ENCODE assay signal across 14 cellular contexts in the genomic region with DNA sequence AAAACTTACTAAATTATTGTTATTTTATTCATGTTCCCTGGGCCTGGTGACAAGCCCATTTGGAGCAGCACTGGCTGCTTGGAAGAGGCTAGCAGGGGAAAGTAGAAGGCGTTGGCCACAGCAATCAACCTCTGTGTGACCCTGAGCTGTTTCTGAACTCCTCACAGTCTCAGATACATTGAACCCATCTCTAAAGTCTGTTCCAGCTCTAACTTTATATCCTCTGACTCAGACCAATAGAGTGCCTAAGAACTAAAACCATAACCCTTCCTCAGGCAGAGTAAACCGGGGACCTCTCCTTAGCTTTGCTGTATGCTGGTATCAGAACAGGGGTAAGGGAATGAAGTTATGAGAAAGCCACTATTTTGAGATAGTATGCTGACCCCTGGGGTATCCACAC.
A peak's percentile ranks its signal among the peaks of the same experiment; 100 is the strongest.
DNase-seq lines count a peak whose midpoint lies in the region; ATAC-seq, FAIRE-seq and TF ChIP-seq lines count a peak whose summit lies in the region.
"Had no signal": no experiment of that assay in that cellular context is flagged by ENCODE, and none has a peak within 500 bp of the region (broad histone marks: within the 10 kb centered on the region; RNA-seq: fewer than 3 reads in every experiment).

No MANE protein-coding gene starts in this region.

- H4K20me1 ChIP-seq in PC-9 (ENCODE audit: insufficient read depth): no peaks in the 10 kb centered on the region

- CTCF ChIA-PET in PC-9 (lab: Charles Lee): no interaction called here

- H3K36me3 ChIP-seq in small intestine (ENCODE audit: control insufficient read depth in 2 of 2, insufficient read depth in 2 of 2, low read length in 2 of 2) (no peaks in the 10 kb centered on the region), PC-9 (ENCODE audit: low read depth) (no peaks in the 10 kb centered on the region)
- H3K36me3 ChIP-seq: thyroid gland had no signal

- H3K4me3 Mint-ChIP-seq in activated T-cell treated with anti-CD3 and anti-CD28 coated beads, Interleukin-2, amount 50 U/mL, for 4 hours: no peak overlapping the region
- H3K4me3 Mint-ChIP-seq: dendritic cell treated with granulocyte-macrophage colony-stimulating factor and Interleukin-4, amounts not matched to agents 40 ng/mL and 50 ng/mL, for 4 days; WTC11 had no signal

- FAIRE-seq in GM12892 (lab: Jason Lieb, UNC): peak; percentile 90
- no peak for FAIRE-seq in small intestine (lab: Jason Lieb, UNC)

- no peaks in the 10 kb centered on the region for H3K79me2 ChIP-seq in PC-9 (ENCODE audit: low read depth)

- H3K36me3 Mint-ChIP-seq in activated T-cell treated with anti-CD3 and anti-CD28 coated beads, Interleukin-2, amount 50 U/mL, for 4 hours (ENCODE audit: insufficient read depth): no peaks in the 10 kb centered on the region
- H3K36me3 Mint-ChIP-seq: WTC11 had no signal

- no peak overlapping the region for H3K4me3 ChIP-seq in small intestine (ENCODE audit: low read depth in 1 of 2, low read length in 2 of 2)
- no peak overlapping the region for H3K4me3 ChIP-seq in PC-9
- H3K4me3 ChIP-seq: thyroid gland had no signal

- no peaks in the 10 kb centered on the region for H3K9me3 ChIP-seq in small intestine (ENCODE audit: control insufficient read depth, low read depth)
- no peaks in the 10 kb centered on the region for H3K9me3 ChIP-seq in PC-9 (ENCODE audit: insufficient read depth, low read depth)
- H3K9me3 ChIP-seq: thyroid gland had no signal

- no peaks in the 10 kb centered on the region for H3K4me1 Mint-ChIP-seq in activated T-cell treated with anti-CD3 and anti-CD28 coated beads, Interleukin-2, amount 50 U/mL, for 4 hours (ENCODE audit: low read depth)

- intact Hi-C loops in PC-9 (cut with micrococcal nuclease; ENCODE audit: unreplicated experiment): loop anchor here (5.0 kb wide), 2 partner anchors 199 to 1089 kb away; no protein-coding TSS in a partner anchor

- peaks cover 4% of the 10 kb centered on the region for H3K9me3 Mint-ChIP-seq in activated T-cell treated with anti-CD3 and anti-CD28 coated beads, Interleukin-2, amount 50 U/mL, for 4 hours
- H3K9me3 Mint-ChIP-seq: dendritic cell treated with granulocyte-macrophage colony-stimulating factor and Interleukin-4, amounts not matched to agents 40 ng/mL and 50 ng/mL, for 4 days had no signal

- H3F3A ChIP-seq in PC-9 (ENCODE audit: insufficient read depth, low read depth): no peaks in the 10 kb centered on the region

- no peak overlapping the region for H2AFZ ChIP-seq in PC-9

- TF ChIP-seq POLR2A in GM12892 (IDR thresholded peaks at IDR 0.05; ENCODE audit: low read depth, low read length): no peak

- TF ChIP-seq CTCF in PC-9 (conservative IDR thresholded peaks at IDR 0.05): no peak

- WGBS in small intestine, 3 donors: 65 to 79% (median 67%) methylated on average over 2 of the region's 2 CpGs

- H3K27me3 Mint-ChIP-seq in activated T-cell treated with anti-CD3 and anti-CD28 coated beads, Interleukin-2, amount 50 U/mL, for 4 hours (ENCODE audit: low read depth): no peaks in the 10 kb centered on the region
- H3K27me3 Mint-ChIP-seq: dendritic cell treated with granulocyte-macrophage colony-stimulating factor and Interleukin-4, amounts not matched to agents 40 ng/mL and 50 ng/mL, for 4 days had no signal

- H3K27me3 ChIP-seq in small intestine (ENCODE audit: control insufficient read depth in 2 of 2, insufficient read depth in 2 of 2, low read length in 2 of 2) (no peaks in the 10 kb centered on the region), PC-9 (ENCODE audit: insufficient read depth, low read depth) (no peaks in the 10 kb centered on the region)
- H3K27me3 ChIP-seq: thyroid gland had no signal

- H3K9me2 ChIP-seq in PC-9 (ENCODE audit: insufficient read depth): no peaks in the 10 kb centered on the region

- DNase-seq in GM12892 (ENCODE audit: insufficient read length): no peak
- no peak for DNase-seq in small intestine
- no peak for DNase-seq in activated T-cell treated with anti-CD3 and anti-CD28 coated beads, Interleukin-2, amount 50 U/mL, for 4 hours
- DNase-seq in PC-9: no peak
- DNase-seq in activated CD4-positive, alpha-beta T cell treated with anti-CD3 and anti-CD28 coated beads, Interleukin-2, amount 50 U/mL, for 4 hours: no peak
- DNase-seq: ACHN, MM.1S, thyroid gland had no signal

- H3K4me1 ChIP-seq in small intestine (ENCODE audit: control insufficient read depth in 2 of 2, insufficient read depth in 1 of 2, low read depth in 1 of 2, low read length in 1 of 2) (no peaks in the 10 kb centered on the region), PC-9 (replicated peaks; ENCODE audit: insufficient read depth) (no peaks in the 10 kb centered on the region)
- H3K4me1 ChIP-seq: thyroid gland had no signal

- no peak overlapping the region for H3K4me2 ChIP-seq in PC-9

- POLR2A ChIA-PET in PC-9 (lab: Charles Lee; ENCODE audit: unreplicated experiment): no interaction called here

- BruUV-seq in PC-9 (replicated peaks; lab: Mats Ljungman, UMichigan): no TSS peak

- ATAC-seq in GM19351 (IDR thresholded peaks at IDR 0.05; ENCODE audit: unreplicated experiment) (peak; percentile 86), HG02678 (IDR thresholded peaks at IDR 0.05; ENCODE audit: unreplicated experiment) (peak; percentile 63), HG03378 (IDR thresholded peaks at IDR 0.05; ENCODE audit: unreplicated experiment) (peak; percentile 87)
- ATAC-seq in activated T-cell treated with anti-CD3 and anti-CD28 coated beads, Interleukin-2, amount 50 U/mL, for 4 hours: no peak
- ATAC-seq: sciatic nerve, WTC11 had no signal

- H3K27ac ChIP-seq in small intestine (ENCODE audit: low read depth in 1 of 2, low read length in 1 of 2) (no peak overlapping the region), PC-9 (no peak overlapping the region)
- H3K27ac ChIP-seq: thyroid gland had no signal

Comparison
In these comparisons a context has a peak if more than half of its experiments do, and no peak if none do; other contexts are left out.
1. ATAC-seq: peak in GM19351 (single experiment), HG02678 (single experiment) and HG03378 (single experiment); none in activated T-cell treated with anti-CD3 and anti-CD28 coated beads, Interleukin-2, amount 50 U/mL, for 4 hours (0 of 2).